Comparison of ENCODE assay signal across 20 cellular contexts in the genomic region with DNA sequence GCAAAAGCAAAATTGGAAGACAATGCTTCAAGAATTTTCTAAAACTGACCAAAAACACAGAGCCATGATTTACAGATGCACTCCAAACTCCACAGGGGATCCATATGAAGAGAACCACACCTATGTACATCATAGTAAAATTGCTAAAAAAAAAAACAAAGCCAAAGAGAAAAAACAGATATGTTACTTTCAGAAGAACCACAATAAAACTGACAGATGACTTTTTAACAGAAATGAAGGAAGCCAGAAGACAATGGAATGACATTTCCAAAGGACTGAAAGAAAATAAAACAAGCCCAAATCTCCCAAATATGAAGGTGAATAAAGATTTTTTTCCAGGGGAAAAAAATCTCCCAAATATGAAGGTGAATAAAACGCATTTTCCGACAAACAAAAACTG. TPM values are rescaled to one million over a fixed set of nuclear protein-coding genes. Genes with fewer than 3 reads are reported as not detected.
DNase-seq lines count a peak whose midpoint lies in the region; ATAC-seq, FAIRE-seq and TF ChIP-seq lines count a peak whose summit lies in the region.
"Had no signal": no experiment of that assay in that cellular context is flagged by ENCODE, and none has a peak within 500 bp of the region (broad histone marks: within the 10 kb centered on the region; RNA-seq: fewer than 3 reads in every experiment).

No MANE protein-coding gene starts in this region.

- H2AFZ ChIP-seq in Karpas-422 (ENCODE audit: low read length) (no peak overlapping the region), keratinocyte (ENCODE audit: control insufficient read depth, low read length) (no peak overlapping the region)

- H4K20me1 ChIP-seq in Karpas-422 (ENCODE audit: insufficient read depth, low read depth, low read length) (peaks cover 12% of the 10 kb centered on the region), keratinocyte (ENCODE audit: control insufficient read depth, extremely low read depth, insufficient read depth, low read length) (no peaks in the 10 kb centered on the region)

- H3K27ac Mint-ChIP-seq in activated naive CD8-positive, alpha-beta T cell treated with anti-CD3 and anti-CD28 coated beads, Interleukin-2, amount 50 U/mL, for 24 hours, result peak overlapping the region; percentile 34
- no peak overlapping the region for H3K27ac Mint-ChIP-seq in activated naive CD8-positive, alpha-beta T cell treated with anti-CD3 and anti-CD28 coated beads for 36 hours
- peak overlapping the region; percentile 10 for H3K27ac Mint-ChIP-seq in activated T-helper 17 cell treated with anti-CD3 and anti-CD28 coated beads, Interleukin-2, amount 50 U/mL, for 72 hours

- peaks cover 97% of the 10 kb centered on the region for H3K79me2 ChIP-seq in Karpas-422 (ENCODE audit: low read length)
- peaks cover 33% of the 10 kb centered on the region for H3K79me2 ChIP-seq in keratinocyte (ENCODE audit: control insufficient read depth, insufficient read depth, low read length)

- FAIRE-seq in keratinocyte (lab: Jason Lieb, UNC), result peak; percentile 44
- FAIRE-seq: HTR-8/SVneo, RCC 7860 had no signal

- dilution Hi-C loops in keratinocyte (cut with MboI; ENCODE audit: extremely low pct_ligation_motif_present, low sequenced_read_pairs), result no loop called here

- ATAC-seq in activated naive CD8-positive, alpha-beta T cell treated with anti-CD3 and anti-CD28 coated beads, Interleukin-2, amount 50 U/mL, for 24 hours, result no peak
- ATAC-seq in activated T-helper 17 cell treated with anti-CD3 and anti-CD28 coated beads, Interleukin-2, amount 50 U/mL, for 72 hours (replicated peaks), result no peak
- ATAC-seq: Right ventricle myocardium inferior had no signal

- no peak overlapping the region for H3K4me2 ChIP-seq in Karpas-422 (ENCODE audit: low read depth, low read length, poor library complexity, severe bottlenecking)
- no peak overlapping the region for H3K4me2 ChIP-seq in keratinocyte (ENCODE audit: control insufficient read depth, extremely low read depth, insufficient read depth, low read depth, low read length)

- H3K9me3 ChIP-seq in Karpas-422 (ENCODE audit: low read length), result no peaks in the 10 kb centered on the region
- H3K9me3 ChIP-seq in keratinocyte (ENCODE audit: control insufficient read depth, low read depth, low read length), result no peaks in the 10 kb centered on the region

- no peaks in the 10 kb centered on the region for H3K9me2 ChIP-seq in Karpas-422 (replicated peaks; ENCODE audit: insufficient read depth, low read length)

- TF ChIP-seq CTCF in keratinocyte (optimal IDR thresholded peaks at IDR 0.05 in 1 of 3, IDR thresholded peaks at IDR 0.05 in 1 of 3, conservative IDR thresholded peaks at IDR 0.05 in 1 of 3; ENCODE audit: extremely low read depth in 1 of 3, insufficient read depth in 2 of 3, low read length in 3 of 3), result no peak

- H3K36me3 ChIP-seq in Karpas-422 (ENCODE audit: insufficient read depth, low read length) (peaks cover 53% of the 10 kb centered on the region), keratinocyte (ENCODE audit: control insufficient read depth in 2 of 2, extremely low read depth in 1 of 2, insufficient read depth in 2 of 2, low read length in 2 of 2) (peaks cover 0 to 1% of the 10 kb centered on the region in 2 experiments)

- in situ Hi-C loops in KBM-7 (cut with MboI; ENCODE audit: low pct_unique_long_range_greater_than_20kb, low sequenced_read_pairs), result no loop called here

- peaks cover 19% of the 10 kb centered on the region for H3K36me3 Mint-ChIP-seq in activated naive CD8-positive, alpha-beta T cell treated with anti-CD3 and anti-CD28 coated beads, Interleukin-2, amount 50 U/mL, for 24 hours (ENCODE audit: low read depth)
- H3K36me3 Mint-ChIP-seq in activated naive CD8-positive, alpha-beta T cell treated with anti-CD3 and anti-CD28 coated beads for 36 hours, result peaks cover 44% of the 10 kb centered on the region
- peaks cover 26% of the 10 kb centered on the region for H3K36me3 Mint-ChIP-seq in activated T-helper 17 cell treated with anti-CD3 and anti-CD28 coated beads, Interleukin-2, amount 50 U/mL, for 72 hours (ENCODE audit: low read depth)

- H3K4me1 ChIP-seq in Karpas-422 (ENCODE audit: low read length) (peaks cover 20% of the 10 kb centered on the region), keratinocyte (ENCODE audit: control insufficient read depth, extremely low read depth, insufficient read depth, low read length) (no peaks in the 10 kb centered on the region)

- no peak for DNase-seq in activated naive CD8-positive, alpha-beta T cell treated with anti-CD3 and anti-CD28 coated beads, Interleukin-2, amount 50 U/mL, for 24 hours
- no peak for DNase-seq in activated naive CD8-positive, alpha-beta T cell treated with anti-CD3 and anti-CD28 coated beads for 36 hours
- DNase-seq in Karpas-422 (no peak), keratinocyte (ENCODE audit: low read depth, low spot score) (no peak), KBM-7 (no peak), activated gamma-delta T cell treated with Interleukin-2 at 50 U/mL for 16 hours (no peak), GM19240 (ENCODE audit: insufficient read length, low spot score) (no peak)
- DNase-seq: GDM1; HCEC 1CT; NCI-H1436; NCI-H1930; NCI-H2171; NCI-H526; NK-92 treated with Interleukin-12 subunit alpha and Interleukin-12 subunit beta, amount 100 ng/mL, for 24 hours had no signal

- H3K27me3 Mint-ChIP-seq in activated naive CD8-positive, alpha-beta T cell treated with anti-CD3 and anti-CD28 coated beads, Interleukin-2, amount 50 U/mL, for 24 hours, result no peaks in the 10 kb centered on the region
- no peaks in the 10 kb centered on the region for H3K27me3 Mint-ChIP-seq in activated naive CD8-positive, alpha-beta T cell treated with anti-CD3 and anti-CD28 coated beads for 36 hours
- H3K27me3 Mint-ChIP-seq in activated T-helper 17 cell treated with anti-CD3 and anti-CD28 coated beads, Interleukin-2, amount 50 U/mL, for 72 hours, result no peaks in the 10 kb centered on the region
- H3K27me3 Mint-ChIP-seq: IgD-negative memory B cell had no signal

- peak overlapping the region; percentile 24; the same call in 1 of the 2 replicates for H3K27ac ChIP-seq in Karpas-422 (ENCODE audit: low read length)
- H3K27ac ChIP-seq in keratinocyte (ENCODE audit: control insufficient read depth, insufficient read depth, low read length), result no peak overlapping the region
- H3K27ac ChIP-seq: C4-2B had no signal

- peaks cover 17% of the 10 kb centered on the region for H3K9me3 Mint-ChIP-seq in activated naive CD8-positive, alpha-beta T cell treated with anti-CD3 and anti-CD28 coated beads, Interleukin-2, amount 50 U/mL, for 24 hours
- H3K9me3 Mint-ChIP-seq in activated naive CD8-positive, alpha-beta T cell treated with anti-CD3 and anti-CD28 coated beads for 36 hours, result peaks cover 14% of the 10 kb centered on the region
- H3K9me3 Mint-ChIP-seq in activated T-helper 17 cell treated with anti-CD3 and anti-CD28 coated beads, Interleukin-2, amount 50 U/mL, for 72 hours, result peaks cover 7% of the 10 kb centered on the region

- no peaks in the 10 kb centered on the region for H3K9me1 ChIP-seq in keratinocyte (ENCODE audit: control insufficient read depth, extremely low read depth, insufficient read depth, low read length)

- H3K27me3 ChIP-seq in Karpas-422 (ENCODE audit: low read length) (no peaks in the 10 kb centered on the region), keratinocyte (ENCODE audit: control insufficient read depth, extremely low read depth, insufficient read depth, low read length) (no peaks in the 10 kb centered on the region)

- H3K9ac ChIP-seq in Karpas-422 (ENCODE audit: low read length), result no peak overlapping the region
- H3K9ac ChIP-seq in keratinocyte (ENCODE audit: control insufficient read depth, extremely low read depth, insufficient read depth, low read length), result no peak overlapping the region

- H3K4me3 Mint-ChIP-seq in activated naive CD8-positive, alpha-beta T cell treated with anti-CD3 and anti-CD28 coated beads, Interleukin-2, amount 50 U/mL, for 24 hours, result no peak overlapping the region
- H3K4me3 Mint-ChIP-seq in activated naive CD8-positive, alpha-beta T cell treated with anti-CD3 and anti-CD28 coated beads for 36 hours, result no peak overlapping the region
- no peak overlapping the region for H3K4me3 Mint-ChIP-seq in activated T-helper 17 cell treated with anti-CD3 and anti-CD28 coated beads, Interleukin-2, amount 50 U/mL, for 72 hours
- H3K4me3 Mint-ChIP-seq: IgD-negative memory B cell had no signal

- H3K4me1 Mint-ChIP-seq in activated naive CD8-positive, alpha-beta T cell treated with anti-CD3 and anti-CD28 coated beads, Interleukin-2, amount 50 U/mL, for 24 hours, result peaks cover 21% of the 10 kb centered on the region
- H3K4me1 Mint-ChIP-seq in activated naive CD8-positive, alpha-beta T cell treated with anti-CD3 and anti-CD28 coated beads for 36 hours, result peaks cover 24% of the 10 kb centered on the region
- peaks cover 20% of the 10 kb centered on the region for H3K4me1 Mint-ChIP-seq in activated T-helper 17 cell treated with anti-CD3 and anti-CD28 coated beads, Interleukin-2, amount 50 U/mL, for 72 hours

- H3K4me3 ChIP-seq in Karpas-422 (ENCODE audit: low read length), result no peak overlapping the region
- no peak overlapping the region for H3K4me3 ChIP-seq in keratinocyte (ENCODE audit: control insufficient read depth in 2 of 3, extremely low read depth in 1 of 3, insufficient read depth in 2 of 3, low read depth in 1 of 3, low read length in 3 of 3)

RNA-seq across cellular contexts. Expression of gene TRERF1, which starts 17.5 kb away (rescaled TPM):
- total RNA-seq in activated naive CD8-positive, alpha-beta T cell treated with anti-CD3 and anti-CD28 coated beads for 36 hours, result 1 to 10 TPM; 6.5 to 6.9 TPM
- total RNA-seq in Karpas-422 (2014; rRNA removed; shearing (Covaris generic); ENCODE audit: low replicate concordance), result 30.2 and 32.7 TPM in 2 replicates
- 10 to 100 TPM; 16.6 to 32.4 TPM for total RNA-seq in activated T-helper 17 cell treated with anti-CD3 and anti-CD28 coated beads, Interleukin-2, amount 50 U/mL, for 72 hours
- polyA plus RNA-seq in keratinocyte, result 3.2 to 4.8 TPM (median 4.5 TPM) in 3 replicates
- polyA plus RNA-seq in keratinocyte (2011; ENCODE audit: low read depth), result 2.0 TPM
- 3.3 TPM in 2 replicates for polyA plus RNA-seq in keratinocyte (2011; cell fraction: cytosol; rRNA removed)
- polyA plus RNA-seq in keratinocyte (2011; cell fraction: nucleus; rRNA removed), result 12.0 and 14.6 TPM in 2 replicates
- polyA plus RNA-seq in keratinocyte (2012; ENCODE audit: low replicate concordance), result 2.4 and 6.4 TPM in 2 replicates
- polyA minus RNA-seq in keratinocyte, result 5.4 to 18.3 TPM (median 9.5 TPM) in 3 replicates
- polyA minus RNA-seq in keratinocyte (2011; cell fraction: cytosol; rRNA and poly(A)+ RNA removed), result 3.8 TPM
- 8.7 and 14.2 TPM in 2 replicates for polyA minus RNA-seq in keratinocyte (2011; cell fraction: nucleus; rRNA and poly(A)+ RNA removed)
